11 cellular contexts compared by ENCODE assay signal in the genomic region with DNA sequence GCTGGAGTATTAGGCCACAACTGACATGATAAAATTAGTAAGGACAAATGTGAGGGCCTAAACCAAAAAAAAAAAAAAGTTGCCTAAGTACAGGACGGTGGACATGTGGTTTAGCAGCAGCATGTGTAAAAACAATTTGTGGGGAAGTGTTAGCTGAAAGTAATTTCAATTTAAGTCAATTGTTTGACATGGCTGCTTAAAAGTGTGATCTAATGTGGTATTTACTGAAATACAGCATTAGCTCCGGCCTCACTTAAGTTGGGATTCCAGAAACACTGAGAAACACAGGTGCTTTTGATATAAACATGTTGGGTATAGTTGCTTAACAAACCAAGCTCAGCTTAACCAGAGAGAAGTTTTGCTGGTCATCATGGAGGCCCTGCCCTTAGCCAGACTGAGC.
A peak's percentile ranks its signal among the peaks of the same experiment; 100 is the strongest.
DNase-seq lines count a peak whose midpoint lies in the region; ATAC-seq and TF ChIP-seq lines count a peak whose summit lies in the region.
"Had no signal": no experiment of that assay in that cellular context is flagged by ENCODE, and none has a peak within 500 bp of the region (broad histone marks: within the 10 kb centered on the region; RNA-seq: fewer than 3 reads in every experiment).

No MANE protein-coding gene starts in this region.

- no peak for TF ChIP-seq EP300 in stomach (IDR thresholded peaks at IDR 0.05)

- H3K4me3 ChIP-seq in right atrium auricular region: no peak overlapping the region
- H3K4me3 ChIP-seq in stomach: no peak overlapping the region
- no peak overlapping the region for H3K4me3 ChIP-seq in PC-9
- H3K4me3 ChIP-seq: body of pancreas, SK-N-MC had no signal

- no peaks in the 10 kb centered on the region for H3K27me3 ChIP-seq in right atrium auricular region
- no peaks in the 10 kb centered on the region for H3K27me3 ChIP-seq in stomach
- no peaks in the 10 kb centered on the region for H3K27me3 ChIP-seq in PC-9 (ENCODE audit: insufficient read depth, low read depth)
- H3K27me3 ChIP-seq: body of pancreas had no signal

- H3K4me1 ChIP-seq in right atrium auricular region (peaks cover 0 to 33% of the 10 kb centered on the region in 2 donors), stomach (peaks cover 0 to 28% (median 1%) of the 10 kb centered on the region in 4 donors), PC-9 (replicated peaks; ENCODE audit: insufficient read depth) (no peaks in the 10 kb centered on the region)
- H3K4me1 ChIP-seq: body of pancreas had no signal

- intact Hi-C loops in stomach (cut with DNase I; ENCODE audit: low total_unique reads): no loop called here
- intact Hi-C loops in PC-9 (cut with micrococcal nuclease; ENCODE audit: unreplicated experiment): no loop called here

- POLR2A ChIA-PET in PC-9 (lab: Charles Lee; ENCODE audit: unreplicated experiment): no interaction called here

- BruUV-seq in PC-9 (replicated peaks; lab: Mats Ljungman, UMichigan): no TSS peak

- TF ChIP-seq CTCF in right atrium auricular region (IDR thresholded peaks at IDR 0.05) (no peak), stomach (IDR thresholded peaks at IDR 0.05) (no peak), PC-9 (conservative IDR thresholded peaks at IDR 0.05) (no peak)

- peaks cover 0 to 5% of the 10 kb centered on the region in 2 donors for H3K9me3 Mint-ChIP-seq in activated T-cell treated with anti-CD3 and anti-CD28 coated beads, Interleukin-2, amount 50 U/mL, for 72 hours
- H3K9me3 Mint-ChIP-seq in T-helper 2 cell treated with Interferon-gamma antibody and Interleukin-4, amounts not matched to agents 5 μg/mL and 100 μg/mL, for 36 hours: no peaks in the 10 kb centered on the region

- no peaks in the 10 kb centered on the region for H3K27me3 Mint-ChIP-seq in activated T-cell treated with anti-CD3 and anti-CD28 coated beads, Interleukin-2, amount 50 U/mL, for 72 hours (ENCODE audit: low read depth)
- no peaks in the 10 kb centered on the region for H3K27me3 Mint-ChIP-seq in T-helper 2 cell treated with Interferon-gamma antibody and Interleukin-4, amounts not matched to agents 5 μg/mL and 100 μg/mL, for 36 hours (ENCODE audit: low read depth)

- H3K9me2 ChIP-seq in PC-9 (ENCODE audit: insufficient read depth): no peaks in the 10 kb centered on the region; the same call in 1 of the 2 replicates

- H3K4me3 Mint-ChIP-seq in activated T-cell treated with anti-CD3 and anti-CD28 coated beads, Interleukin-2, amount 50 U/mL, for 72 hours: peak overlapping the region; percentile 58 to 96
- peak overlapping the region; percentile 31 for H3K4me3 Mint-ChIP-seq in T-helper 2 cell treated with Interferon-gamma antibody and Interleukin-4, amounts not matched to agents 5 μg/mL and 100 μg/mL, for 36 hours

- TF ChIP-seq POLR2A in stomach (IDR thresholded peaks at IDR 0.05): no peak

- H3K36me3 ChIP-seq in right atrium auricular region (no peaks in the 10 kb centered on the region), stomach (no peaks in the 10 kb centered on the region), PC-9 (ENCODE audit: low read depth) (no peaks in the 10 kb centered on the region)

- H3F3A ChIP-seq in PC-9 (ENCODE audit: insufficient read depth, low read depth): no peaks in the 10 kb centered on the region

- ATAC-seq in activated T-cell treated with anti-CD3 and anti-CD28 coated beads, Interleukin-2, amount 50 U/mL, for 72 hours (replicated peaks in 1 of 2): peak; percentile 38 to 39
- no peak for ATAC-seq in activated CD4-positive, CD25-positive, alpha-beta regulatory T cell treated with anti-CD3 and anti-CD28 coated beads, Interleukin-2, amount 50 U/mL, for 24 hours
- ATAC-seq: body of pancreas had no signal

- H3K27ac Mint-ChIP-seq in activated T-cell treated with anti-CD3 and anti-CD28 coated beads, Interleukin-2, amount 50 U/mL, for 72 hours: peak overlapping the region; percentile 99
- peak overlapping the region; percentile 72 for H3K27ac Mint-ChIP-seq in T-helper 2 cell treated with Interferon-gamma antibody and Interleukin-4, amounts not matched to agents 5 μg/mL and 100 μg/mL, for 36 hours

- H3K36me3 Mint-ChIP-seq in activated T-cell treated with anti-CD3 and anti-CD28 coated beads, Interleukin-2, amount 50 U/mL, for 72 hours (ENCODE audit: insufficient read depth in 2 of 2): peaks cover 25 to 58% of the 10 kb centered on the region in 2 donors
- H3K36me3 Mint-ChIP-seq in T-helper 2 cell treated with Interferon-gamma antibody and Interleukin-4, amounts not matched to agents 5 μg/mL and 100 μg/mL, for 36 hours (ENCODE audit: low read depth): peaks cover 42% of the 10 kb centered on the region

- H3K4me2 ChIP-seq in PC-9: no peak overlapping the region

- no peaks in the 10 kb centered on the region for H3K79me2 ChIP-seq in PC-9 (ENCODE audit: low read depth)

- WGBS in stomach, 5 donors: 72 to 84% (median 77%) methylated on average over 2 of the region's 2 CpGs

- CTCF ChIA-PET in PC-9 (lab: Charles Lee): no interaction called here

- no peaks in the 10 kb centered on the region; the same call in 1 of the 2 replicates for H4K20me1 ChIP-seq in PC-9 (ENCODE audit: insufficient read depth)

- H3K9me3 ChIP-seq in right atrium auricular region (no peaks in the 10 kb centered on the region), stomach (no peaks in the 10 kb centered on the region), PC-9 (ENCODE audit: insufficient read depth, low read depth) (no peaks in the 10 kb centered on the region)
- H3K9me3 ChIP-seq: body of pancreas had no signal

- peak overlapping the region; percentile 9 to 28 for H3K27ac ChIP-seq in right atrium auricular region
- H3K27ac ChIP-seq in stomach: peak overlapping the region in 4 of 5 donors; percentile 13 to 59 (median 46)
- H3K27ac ChIP-seq in PC-9: no peak overlapping the region
- H3K27ac ChIP-seq: body of pancreas, SK-N-MC had no signal

- H2AFZ ChIP-seq in PC-9: no peak overlapping the region

- no peak for DNase-seq in activated T-cell treated with anti-CD3 and anti-CD28 coated beads, Interleukin-2, amount 50 U/mL, for 72 hours
- DNase-seq in activated T-cell treated with anti-CD3 and anti-CD28 coated beads, Interleukin-2, amount 50 U/mL, for 48 hours: no peak
- DNase-seq in T-helper 2 cell treated with Interferon-gamma antibody and Interleukin-4, amounts not matched to agents 5 μg/mL and 100 μg/mL, for 36 hours (ENCODE audit: low spot score): no peak
- DNase-seq in right atrium auricular region (ENCODE audit: low spot score): no peak
- DNase-seq in stomach: no peak
- no peak for DNase-seq in NCI-H2227 treated with DMSO at 0.1 percent for 48 hours (lab: John Stamatoyannopoulos, UW)
- DNase-seq in PC-9: no peak
- DNase-seq: body of pancreas, NCI-H2171 treated with DMSO at 0.1 percent for 48 hours had no signal

- peaks cover 94% of the 10 kb centered on the region for H3K4me1 Mint-ChIP-seq in activated T-cell treated with anti-CD3 and anti-CD28 coated beads, Interleukin-2, amount 50 U/mL, for 72 hours (ENCODE audit: low read depth)
- peaks cover 72% of the 10 kb centered on the region for H3K4me1 Mint-ChIP-seq in T-helper 2 cell treated with Interferon-gamma antibody and Interleukin-4, amounts not matched to agents 5 μg/mL and 100 μg/mL, for 36 hours (ENCODE audit: low read depth)

Comparison
In these comparisons a context has a peak if more than half of its experiments do, and no peak if none do; other contexts are left out.
1. ATAC-seq: peak in activated T-cell treated with anti-CD3 and anti-CD28 coated beads, Interleukin-2, amount 50 U/mL, for 72 hours (2 of 2); none in activated CD4-positive, CD25-positive, alpha-beta regulatory T cell treated with anti-CD3 and anti-CD28 coated beads, Interleukin-2, amount 50 U/mL, for 24 hours (0 of 2).